Comparison of ENCODE assay signal across 8 cellular contexts in the genomic region with DNA sequence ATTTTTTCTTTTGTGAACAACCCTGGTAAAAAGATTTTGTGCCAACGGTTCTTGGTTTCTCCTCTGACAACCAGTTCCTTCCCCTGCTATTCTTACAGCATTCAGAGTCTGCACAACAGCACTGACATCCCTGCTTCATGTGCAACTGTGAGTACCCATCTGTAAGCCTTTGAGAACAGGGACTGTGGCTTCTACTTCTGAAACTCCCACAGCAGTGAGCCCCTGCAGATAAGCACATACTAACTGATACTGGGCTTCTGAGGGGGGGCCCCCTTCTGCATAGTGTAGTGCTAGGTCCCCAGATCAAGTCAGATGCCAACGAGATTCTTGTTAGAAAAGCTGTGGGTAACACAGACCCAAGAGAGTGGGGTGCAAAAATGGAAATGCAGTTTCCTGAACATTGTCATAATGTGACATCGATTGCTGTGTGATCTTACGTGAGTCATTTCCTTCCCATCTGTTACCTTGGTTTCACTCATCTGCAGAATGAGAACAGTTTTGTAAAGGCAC. TPM values are rescaled to one million over a fixed set of nuclear protein-coding genes. Genes with fewer than 3 reads are reported as not detected.
A peak's percentile ranks its signal among the peaks of the same experiment; 100 is the strongest.
DNase-seq lines count a peak whose midpoint lies in the region; ATAC-seq and TF ChIP-seq lines count a peak whose summit lies in the region.

No MANE protein-coding gene starts in this region.

- peak; percentile 56 for DNase-seq in CD1c-positive myeloid dendritic cell (ENCODE audit: extremely low spot score)
- DNase-seq in GM20000 (ENCODE audit: low spot score): peak; percentile 58
- DNase-seq in activated CD8-positive, alpha-beta memory T cell treated with anti-CD3 and anti-CD28 coated beads for 1 hour (ENCODE audit: extremely low read depth in 1 of 2, low read depth in 1 of 2): peak; percentile 19 to 55
- peak; percentile 52 for DNase-seq in natural killer cell
- DNase-seq in SK-N-DZ (ENCODE audit: low spot score): no peak
- DNase-seq in cardiac septum (ENCODE audit: low spot score): no peak
- no peak for DNase-seq in superior temporal gyrus (ENCODE audit: extremely low spot score)

- H3K27ac Mint-ChIP-seq in natural killer cell: peak overlapping the region; percentile 77 to 93

- H3K27me3 Mint-ChIP-seq in natural killer cell (ENCODE audit: low read depth in 2 of 2): no peaks in the 10 kb centered on the region

- intact Hi-C loops in natural killer cell (cut with micrococcal nuclease) (loop anchor here (2.0 to 5.0 kb wide), 2 partner anchors 44 to 78 kb away; a partner anchor contains a TSS), cardiac septum (cut with DNase I) (no loop called here)

- ATAC-seq in HG03571 (IDR thresholded peaks at IDR 0.05; ENCODE audit: unreplicated experiment) (peak; percentile 68), natural killer cell (peak; percentile 94 to 95 (median 95))

- TF ChIP-seq CTCF in GM20000 (IDR thresholded peaks at IDR 0.05; ENCODE audit: extremely low read depth, missing control alignments) (no peak), natural killer cell (IDR thresholded peaks at IDR 0.05) (no peak)

- peak overlapping the region; percentile 68 for H3K4me3 Mint-ChIP-seq in natural killer cell

- no peaks in the 10 kb centered on the region for H3K9me3 Mint-ChIP-seq in natural killer cell

- H3K4me1 Mint-ChIP-seq in natural killer cell: peaks cover 29 to 36% of the 10 kb centered on the region in 2 donors

- H3K36me3 Mint-ChIP-seq in natural killer cell: no peaks in the 10 kb centered on the region

RNA-seq across cellular contexts. Expression of a gene that starts 11.1 kb away (rescaled TPM):
- total RNA-seq in natural killer cell (1 to 10 TPM; 3.1 to 6.6 (median 4.9) TPM), cardiac septum (3.9 TPM)
- not detected in 2 replicates for polyA plus RNA-seq in SK-N-DZ (2014; cell fraction: cytosol; rRNA removed)
- polyA plus RNA-seq in SK-N-DZ (2014; cell fraction: nucleus; rRNA removed): not detected in 2 replicates

Comparison
In these comparisons a context has a peak if more than half of its experiments do, and no peak if none do; other contexts are left out.
1. DNase-seq: peak in CD1c-positive myeloid dendritic cell (single experiment), GM20000 (single experiment), activated CD8-positive, alpha-beta memory T cell treated with anti-CD3 and anti-CD28 coated beads for 1 hour (2 of 2) and natural killer cell (single experiment); none in SK-N-DZ (single experiment), cardiac septum (single experiment) and superior temporal gyrus (single experiment).